26 cellular contexts compared by ENCODE assay signal in genomic region chr1:40618108-40618507, GRCh38.
"Had no signal": no experiment of that assay in that cellular context is flagged by ENCODE, and none has a peak within 500 bp of the region (broad histone marks: within the 10 kb centered on the region; RNA-seq: fewer than 3 reads in every experiment).

No MANE protein-coding gene starts in this region.

- ATAC-seq: stimulated activated effector memory CD8-positive, alpha-beta T cell treated with anti-CD3 and anti-CD28 coated beads, Interleukin-12 subunit alpha, Interleukin-12 subunit beta, amount 100 ng/mL, for 72 hours; stimulated activated memory B cell treated with anti-CD40 and anti-IgM and Interleukin-4, amounts not matched to agents 10 μg/mL and 1 μg/mL and 100 μg/mL, for 72 hours; stimulated activated naive B cell treated with anti-CD40 and anti-IgM and Interleukin-4, amounts not matched to agents 10 μg/mL and 1 μg/mL and 100 μg/mL, for 72 hours; stimulated activated naive CD8-positive, alpha-beta T cell treated with anti-CD3 and anti-CD28 coated beads, Interleukin-15, amount 100 ng/mL, for 72 hours; stimulated activated naive CD8-positive, alpha-beta T cell treated with anti-CD3 and anti-CD28 coated beads, Interleukin-15, Interleukin-2, amounts not matched to agents 100 U/mL and 50 U/mL, for 24 hours; upper lobe of right lung had no signal

- H3K4me3 ChIP-seq: stomach, suprapubic skin, testis, thoracic aorta, thyroid gland, tibial artery, tibial nerve, transverse colon, upper lobe of left lung, upper lobe of right lung, uterus, vagina had no signal

- H3K9me3 ChIP-seq: stomach, suprapubic skin, testis, thoracic aorta, thyroid gland, tibial artery, transverse colon, upper lobe of left lung, upper lobe of right lung, uterus, vagina had no signal

- H3K36me3 ChIP-seq: stomach, suprapubic skin, thyroid gland, transverse colon, upper lobe of left lung, upper lobe of right lung, uterus, vagina had no signal

- H3K4me1 ChIP-seq: stomach, suprapubic skin, testis, thyroid gland, tibial artery, tibial nerve, upper lobe of left lung, upper lobe of right lung, uterus, vagina had no signal

- DNase-seq: stimulated activated CD4-positive, alpha-beta T cell treated with anti-CD3 and anti-CD28 coated beads, Interleukin-2, amount 100 ng/mL, for 48 hours; stimulated activated CD4-positive, alpha-beta T cell treated with anti-CD3 and anti-CD28 coated beads, Interleukin-4, amount 100 ng/mL, for 1 hour; stimulated activated CD4-positive, alpha-beta T cell treated with anti-CD3 and anti-CD28 coated beads, Interleukin-4, amount 100 ng/mL, for 24 hours; stimulated activated CD4-positive, alpha-beta T cell treated with anti-CD3 and anti-CD28 coated beads, Interleukin-4, amount 100 ng/mL, for 4 hours; stimulated activated CD8-positive, alpha-beta memory T cell treated with anti-CD3 and anti-CD28 coated beads, Interleukin-4, amount 100 ng/mL, for 48 hours; stimulated activated naive B cell treated with anti-CD40 and anti-IgM and Interleukin-4, amounts not matched to agents 10 μg/mL and 1 μg/mL and 100 μg/mL, for 72 hours; stimulated activated naive CD4-positive, alpha-beta T cell; stimulated activated naive CD4-positive, alpha-beta T cell treated with Interleukin-2 at 50 U/mL for 16 hours; stimulated activated naive CD8-positive, alpha-beta T cell treated with anti-CD3 and anti-CD28 coated beads, Interleukin-15, amount 100 ng/mL, for 72 hours; stimulated activated naive CD8-positive, alpha-beta T cell treated with anti-CD3 and anti-CD28 coated beads, Interleukin-15, Interleukin-2, amounts not matched to agents 100 U/mL and 50 U/mL, for 24 hours; stomach; substantia nigra; testis; thyroid gland; tibial artery; transverse colon; trophoblast cell; upper lobe of left lung; upper lobe of right lung; uterus had no signal

- H3K27me3 ChIP-seq: stomach, suprapubic skin, testis, thyroid gland, tibial artery, tibial nerve, transverse colon, upper lobe of left lung, upper lobe of right lung, uterus, vagina had no signal

- H3K27ac ChIP-seq: stomach, suprapubic skin, testis, thoracic aorta, thyroid gland, tibial artery, tibial nerve, transverse colon, upper lobe of left lung, upper lobe of right lung, uterus, vagina had no signal
